Comparison of ENCODE assay signal across 7 cellular contexts in genomic region chr9:2655411-2655901, GRCh38. TPM values are rescaled to one million over a fixed set of nuclear protein-coding genes. Genes with fewer than 3 reads are reported as not detected.
DNase-seq lines count a peak whose midpoint lies in the region; ATAC-seq and TF ChIP-seq lines count a peak whose summit lies in the region.

No MANE protein-coding gene starts in this region.

- intact Hi-C loops in right cardiac atrium (cut with DNase I): no loop called here

- peak; percentile 42 for ATAC-seq in GM18858 (IDR thresholded peaks at IDR 0.05; ENCODE audit: unreplicated experiment)
- ATAC-seq in right cardiac atrium: peak; percentile 60 to 62
- no peak for ATAC-seq in HG03439 (IDR thresholded peaks at IDR 0.05; ENCODE audit: unreplicated experiment)

- H3K4me3 Mint-ChIP-seq in activated T-cell treated with anti-CD3 and anti-CD28 coated beads, Interleukin-2, amount 50 U/mL, for 24 hours: peak overlapping the region; percentile 39

- DNase-seq in HPDE6-E6E7 (ENCODE audit: extremely low spot score) (peak; percentile 83), right cardiac atrium (no peak), GM13977 (ENCODE audit: low spot score) (no peak), ecto neural progenitor cell (ENCODE audit: low spot score) (no peak)
- no peak for DNase-seq in activated T-cell treated with anti-CD3 and anti-CD28 coated beads, Interleukin-2, amount 50 U/mL, for 24 hours

- H3K4me1 ChIP-seq in right cardiac atrium (ENCODE audit: control insufficient read depth, insufficient read depth, low read length): peaks cover 2% of the 10 kb centered on the region

- WGBS in right cardiac atrium: 77% methylated on average over 3 of the region's 3 CpGs

- H3K27me3 ChIP-seq in right cardiac atrium (ENCODE audit: control insufficient read depth, insufficient read depth): no peaks in the 10 kb centered on the region

- no peaks in the 10 kb centered on the region for H3K9me3 Mint-ChIP-seq in activated T-cell treated with anti-CD3 and anti-CD28 coated beads, Interleukin-2, amount 50 U/mL, for 24 hours

- peaks cover 27% of the 10 kb centered on the region for H3K4me1 Mint-ChIP-seq in activated T-cell treated with anti-CD3 and anti-CD28 coated beads, Interleukin-2, amount 50 U/mL, for 24 hours (ENCODE audit: low read depth)

- no peak for TF ChIP-seq CTCF in GM13977 (IDR thresholded peaks at IDR 0.05; ENCODE audit: extremely low read depth, insufficient read depth, missing control alignments)

- H3K9me3 ChIP-seq in right cardiac atrium (ENCODE audit: control insufficient read depth, low read length): no peaks in the 10 kb centered on the region

- in situ Hi-C loops in GM13977 (cut with MboI; ENCODE audit: low pct_unique_long_range_greater_than_20kb, low sequenced_read_pairs, unreplicated experiment): no loop called here

- no peaks in the 10 kb centered on the region for H3K27me3 Mint-ChIP-seq in activated T-cell treated with anti-CD3 and anti-CD28 coated beads, Interleukin-2, amount 50 U/mL, for 24 hours

- H3K4me3 ChIP-seq in right cardiac atrium (ENCODE audit: low read length): no peak overlapping the region

- peaks cover 28% of the 10 kb centered on the region for H3K36me3 Mint-ChIP-seq in activated T-cell treated with anti-CD3 and anti-CD28 coated beads, Interleukin-2, amount 50 U/mL, for 24 hours (ENCODE audit: low read depth)

- peak overlapping the region; percentile 73 for H3K27ac ChIP-seq in right cardiac atrium (ENCODE audit: low read length)

- H3K27ac Mint-ChIP-seq in activated T-cell treated with anti-CD3 and anti-CD28 coated beads, Interleukin-2, amount 50 U/mL, for 24 hours: peak overlapping the region; percentile 93

RNA-seq across cellular contexts. Expression of gene VLDLR, which starts 33.9 kb away (rescaled TPM):
- total RNA-seq in right cardiac atrium: 100 to 1,000 TPM in 3 of 4 donors, 10 to 100 TPM in 1; 82.5 to 147 (median 127) TPM
- 38.6 TPM for polyA plus RNA-seq in right cardiac atrium
